4 cellular contexts compared by ENCODE assay signal in genomic region chr2:64960819-64961218, GRCh38.
"Had no signal": no experiment of that assay in that cellular context is flagged by ENCODE, and none has a peak within 500 bp of the region (broad histone marks: within the 10 kb centered on the region; RNA-seq: fewer than 3 reads in every experiment).

No MANE protein-coding gene starts in this region.

- H3K4me2 ChIP-seq: GM23338 had no signal

- H2AFZ ChIP-seq: GM23338 had no signal

- H3K27ac ChIP-seq: HL-60 had no signal

- DNase-seq: H9, HCEC 1CT had no signal

- H3K4me3 ChIP-seq: GM23338 had no signal
